In genomic region chr3:196673632-196674031, GRCh38 we compare ENCODE assay signal across 29 cellular contexts.
"Had no signal": no experiment of that assay in that cellular context is flagged by ENCODE, and none has a peak within 500 bp of the region (broad histone marks: within the 10 kb centered on the region; RNA-seq: fewer than 3 reads in every experiment).

No MANE protein-coding gene starts in this region.

- ATAC-seq: stimulated activated effector memory CD8-positive, alpha-beta T cell treated with anti-CD3 and anti-CD28 coated beads, Interleukin-12 subunit alpha, Interleukin-12 subunit beta, amount 100 ng/mL, for 72 hours; stimulated activated memory B cell treated with anti-CD40 and anti-IgM and Interleukin-4, amounts not matched to agents 10 μg/mL and 1 μg/mL and 100 μg/mL, for 72 hours; stimulated activated naive B cell treated with anti-CD40 and anti-IgM and Interleukin-4, amounts not matched to agents 10 μg/mL and 1 μg/mL and 100 μg/mL, for 72 hours; stimulated activated naive CD8-positive, alpha-beta T cell treated with anti-CD3 and anti-CD28 coated beads, Interleukin-15, amount 100 ng/mL, for 72 hours; stimulated activated naive CD8-positive, alpha-beta T cell treated with anti-CD3 and anti-CD28 coated beads, Interleukin-15, Interleukin-2, amounts not matched to agents 100 U/mL and 50 U/mL, for 24 hours; upper lobe of right lung had no signal

- H3K36me3 Mint-ChIP-seq: type B pancreatic cell had no signal

- H3K27me3 ChIP-seq: testis, thyroid gland, tibial nerve, transverse colon, upper lobe of left lung, upper lobe of right lung, uterus, vagina had no signal

- H3K4me3 Mint-ChIP-seq: stimulated activated effector memory CD8-positive, alpha-beta T cell treated with anti-CD3 and anti-CD28 coated beads, Interleukin-12 subunit alpha, Interleukin-12 subunit beta, amount 100 ng/mL, for 72 hours; stimulated activated memory B cell treated with anti-CD40 and anti-IgM and Interleukin-4, amounts not matched to agents 10 μg/mL and 1 μg/mL and 100 μg/mL, for 72 hours; stimulated activated naive B cell treated with anti-CD40 and anti-IgM and Interleukin-4, amounts not matched to agents 10 μg/mL and 1 μg/mL and 100 μg/mL, for 72 hours; stimulated activated naive CD8-positive, alpha-beta T cell treated with anti-CD3 and anti-CD28 coated beads, Interleukin-15, amount 100 ng/mL, for 72 hours; stimulated activated naive CD8-positive, alpha-beta T cell treated with anti-CD3 and anti-CD28 coated beads, Interleukin-15, Interleukin-2, amounts not matched to agents 100 ng/mL and 50 ng/mL, for 24 hours; type B pancreatic cell had no signal

- FAIRE-seq: urothelium cell line had no signal

- H3K27ac Mint-ChIP-seq: stimulated activated effector memory CD8-positive, alpha-beta T cell treated with anti-CD3 and anti-CD28 coated beads, Interleukin-12 subunit alpha, Interleukin-12 subunit beta, amount 100 ng/mL, for 72 hours; stimulated activated memory B cell treated with anti-CD40 and anti-IgM and Interleukin-4, amounts not matched to agents 10 μg/mL and 1 μg/mL and 100 μg/mL, for 72 hours; stimulated activated naive B cell treated with anti-CD40 and anti-IgM and Interleukin-4, amounts not matched to agents 10 μg/mL and 1 μg/mL and 100 μg/mL, for 72 hours; stimulated activated naive CD8-positive, alpha-beta T cell treated with anti-CD3 and anti-CD28 coated beads, Interleukin-15, amount 100 ng/mL, for 72 hours; stimulated activated naive CD8-positive, alpha-beta T cell treated with anti-CD3 and anti-CD28 coated beads, Interleukin-15, Interleukin-2, amounts not matched to agents 100 ng/mL and 50 ng/mL, for 24 hours; type B pancreatic cell had no signal

- H3K4me1 ChIP-seq: suprapubic skin, thyroid gland, tibial artery, transverse colon, uterus, vagina had no signal

- H3K4me3 ChIP-seq: stomach, suprapubic skin, testis, thoracic aorta, thyroid gland, tibial artery, tibial nerve, transverse colon, upper lobe of left lung, upper lobe of right lung, uterus, vagina had no signal

- H3K9me3 Mint-ChIP-seq: stimulated activated effector memory CD8-positive, alpha-beta T cell treated with anti-CD3 and anti-CD28 coated beads, Interleukin-12 subunit alpha, Interleukin-12 subunit beta, amount 100 ng/mL, for 72 hours; stimulated activated naive CD8-positive, alpha-beta T cell treated with anti-CD3 and anti-CD28 coated beads, Interleukin-15, amount 100 ng/mL, for 72 hours; stimulated activated naive CD8-positive, alpha-beta T cell treated with anti-CD3 and anti-CD28 coated beads, Interleukin-15, Interleukin-2, amounts not matched to agents 100 ng/mL and 50 ng/mL, for 24 hours; type B pancreatic cell had no signal

- H3K36me3 ChIP-seq: stomach, suprapubic skin, thoracic aorta, thyroid gland, tibial artery, tibial nerve, transverse colon, upper lobe of left lung, upper lobe of right lung, uterus, vagina had no signal

- H3K27ac ChIP-seq: stomach, suprapubic skin, testis, thoracic aorta, thyroid gland, tibial artery, tibial nerve, transverse colon, upper lobe of left lung, upper lobe of right lung, uterus, vagina had no signal

- H3K9me3 ChIP-seq: stomach, suprapubic skin, testis, thoracic aorta, thyroid gland, tibial artery, tibial nerve, transverse colon, upper lobe of left lung, upper lobe of right lung, uterus, vagina had no signal

- H3K27me3 Mint-ChIP-seq: stimulated activated memory B cell treated with anti-CD40 and anti-IgM and Interleukin-4, amounts not matched to agents 10 μg/mL and 1 μg/mL and 100 μg/mL, for 72 hours; stimulated activated naive B cell treated with anti-CD40 and anti-IgM and Interleukin-4, amounts not matched to agents 10 μg/mL and 1 μg/mL and 100 μg/mL, for 72 hours; stimulated activated naive CD8-positive, alpha-beta T cell treated with anti-CD3 and anti-CD28 coated beads, Interleukin-15, Interleukin-2, amounts not matched to agents 100 ng/mL and 50 ng/mL, for 24 hours had no signal

- DNase-seq: stimulated activated CD4-positive, alpha-beta T cell treated with anti-CD3 and anti-CD28 coated beads, Interleukin-2, amount 100 ng/mL, for 48 hours; stimulated activated CD4-positive, alpha-beta T cell treated with anti-CD3 and anti-CD28 coated beads, Interleukin-4, amount 100 ng/mL, for 1 hour; stimulated activated CD4-positive, alpha-beta T cell treated with anti-CD3 and anti-CD28 coated beads, Interleukin-4, amount 100 ng/mL, for 24 hours; stimulated activated CD4-positive, alpha-beta T cell treated with anti-CD3 and anti-CD28 coated beads, Interleukin-4, amount 100 ng/mL, for 4 hours; stimulated activated CD8-positive, alpha-beta memory T cell treated with anti-CD3 and anti-CD28 coated beads, Interleukin-4, amount 100 ng/mL, for 48 hours; stimulated activated naive B cell treated with anti-CD40 and anti-IgM and Interleukin-4, amounts not matched to agents 10 μg/mL and 1 μg/mL and 100 μg/mL, for 72 hours; stimulated activated naive CD4-positive, alpha-beta T cell; stimulated activated naive CD4-positive, alpha-beta T cell treated with Interleukin-2 at 50 U/mL for 16 hours; stimulated activated naive CD8-positive, alpha-beta T cell treated with anti-CD3 and anti-CD28 coated beads, Interleukin-15, amount 100 ng/mL, for 72 hours; stimulated activated naive CD8-positive, alpha-beta T cell treated with anti-CD3 and anti-CD28 coated beads, Interleukin-15, Interleukin-2, amounts not matched to agents 100 U/mL and 50 U/mL, for 24 hours; stomach; substantia nigra; testis; thyroid gland; tibial artery; transverse colon; trophoblast cell; upper lobe of left lung; upper lobe of right lung; uterus had no signal
